Comparison of ENCODE assay signal across 15 cellular contexts in genomic region chr17:34177642-34178041, GRCh38.
DNase-seq lines count a peak whose midpoint lies in the region; ATAC-seq and TF ChIP-seq lines count a peak whose summit lies in the region.
"Had no signal": no experiment of that assay in that cellular context is flagged by ENCODE, and none has a peak within 500 bp of the region (broad histone marks: within the 10 kb centered on the region; RNA-seq: fewer than 3 reads in every experiment).

No MANE protein-coding gene starts in this region.

- intact Hi-C loops in ascending aorta (cut with DNase I) (no loop called here), body of pancreas (cut with DNase I) (no loop called here)

- no peaks in the 10 kb centered on the region for H3K27me3 ChIP-seq in ascending aorta
- H3K27me3 ChIP-seq in iPS-20b (ENCODE audit: insufficient read depth, low read length), result no peaks in the 10 kb centered on the region
- no peaks in the 10 kb centered on the region for H3K27me3 ChIP-seq in body of pancreas

- no peak overlapping the region for H3K27ac Mint-ChIP-seq in stimulated activated naive CD8-positive, alpha-beta T cell treated with anti-CD3 and anti-CD28 coated beads, Interleukin-15, amount 100 ng/mL, for 72 hours
- H3K27ac Mint-ChIP-seq: activated naive CD4-positive, alpha-beta T cell treated with anti-CD3 and anti-CD28 coated beads, Interleukin-2, amount 50 U/mL, for 24 hours had no signal

- H3K9me3 ChIP-seq in ascending aorta, result no peaks in the 10 kb centered on the region
- H3K9me3 ChIP-seq in iPS-20b (ENCODE audit: insufficient read depth, low read depth, low read length), result no peaks in the 10 kb centered on the region; the same call in 1 of the 2 replicates
- peaks cover 0 to under 1% (median 0%) of the 10 kb centered on the region in 3 donors for H3K9me3 ChIP-seq in body of pancreas

- peaks cover 23% of the 10 kb centered on the region for H3K27me3 Mint-ChIP-seq in stimulated activated naive CD8-positive, alpha-beta T cell treated with anti-CD3 and anti-CD28 coated beads, Interleukin-15, amount 100 ng/mL, for 72 hours

- H3K9me3 Mint-ChIP-seq in stimulated activated naive CD8-positive, alpha-beta T cell treated with anti-CD3 and anti-CD28 coated beads, Interleukin-15, amount 100 ng/mL, for 72 hours, result no peaks in the 10 kb centered on the region
- H3K9me3 Mint-ChIP-seq: activated naive CD4-positive, alpha-beta T cell treated with anti-CD3 and anti-CD28 coated beads, Interleukin-2, amount 50 U/mL, for 24 hours; central memory CD8-positive, alpha-beta T cell had no signal

- peak; percentile 14 for DNase-seq in A172 (ENCODE audit: low spot score)
- DNase-seq in EL, result peak; percentile 74
- DNase-seq in ascending aorta (ENCODE audit: low spot score in 2 of 2), result no peak
- DNase-seq in NCI-H187 treated with DMSO at 0.1 percent for 48 hours (lab: John Stamatoyannopoulos, UW), result no peak
- DNase-seq in stimulated activated naive CD8-positive, alpha-beta T cell treated with anti-CD3 and anti-CD28 coated beads, Interleukin-15, amount 100 ng/mL, for 72 hours, result no peak
- DNase-seq in body of pancreas, result no peak
- DNase-seq in activated CD4-positive, CD25-positive, alpha-beta regulatory T cell treated with anti-CD3 and anti-CD28 coated beads, Interleukin-2, amount 50 U/mL, for 72 hours, result no peak
- DNase-seq: NCI-H1105, NCI-H345 had no signal

- H3K36me3 ChIP-seq in ascending aorta (no peaks in the 10 kb centered on the region), iPS-20b (ENCODE audit: insufficient read depth, low read depth, low read length) (no peaks in the 10 kb centered on the region), body of pancreas (replicated peaks in 1 of 2; ENCODE audit: insufficient read depth in 1 of 2, low read depth in 2 of 2) (no peaks in the 10 kb centered on the region)

- no peak for ATAC-seq in stimulated activated naive CD8-positive, alpha-beta T cell treated with anti-CD3 and anti-CD28 coated beads, Interleukin-15, amount 100 ng/mL, for 72 hours
- no peak for ATAC-seq in body of pancreas
- ATAC-seq: HepG2 had no signal

- no peak overlapping the region for H3K4me3 Mint-ChIP-seq in stimulated activated naive CD8-positive, alpha-beta T cell treated with anti-CD3 and anti-CD28 coated beads, Interleukin-15, amount 100 ng/mL, for 72 hours
- H3K4me3 Mint-ChIP-seq: activated naive CD4-positive, alpha-beta T cell treated with anti-CD3 and anti-CD28 coated beads, Interleukin-2, amount 50 U/mL, for 24 hours; central memory CD8-positive, alpha-beta T cell had no signal

- no peaks in the 10 kb centered on the region for H3K4me1 Mint-ChIP-seq in stimulated activated naive CD8-positive, alpha-beta T cell treated with anti-CD3 and anti-CD28 coated beads, Interleukin-15, amount 100 ng/mL, for 72 hours
- H3K4me1 Mint-ChIP-seq: activated naive CD4-positive, alpha-beta T cell treated with anti-CD3 and anti-CD28 coated beads, Interleukin-2, amount 50 U/mL, for 24 hours; central memory CD8-positive, alpha-beta T cell had no signal

- no peak overlapping the region for H3K9ac ChIP-seq in iPS-20b (ENCODE audit: low read depth, low read length)

- WGBS in body of pancreas, 2 donors, result 0 to 2% methylated on average over 1 of the region's 1 CpG

- H3K4me3 ChIP-seq in ascending aorta (no peak overlapping the region), iPS-20b (ENCODE audit: low read length) (peak overlapping the region; percentile 15; the same call in 1 of the 2 replicates), body of pancreas (no peak overlapping the region)

- TF ChIP-seq CTCF in ascending aorta (IDR thresholded peaks at IDR 0.05), result no peak
- TF ChIP-seq CTCF in body of pancreas (IDR thresholded peaks at IDR 0.05), result no peak

- TF ChIP-seq POLR2A in body of pancreas (IDR thresholded peaks at IDR 0.05), result no peak

- H3K27ac ChIP-seq in ascending aorta, result peak overlapping the region; percentile 62 to 71
- no peak overlapping the region for H3K27ac ChIP-seq in iPS-20b (ENCODE audit: low read length)
- no peak overlapping the region for H3K27ac ChIP-seq in body of pancreas
- H3K27ac ChIP-seq: epithelial cell of prostate, VCaP had no signal

- H3K4me1 ChIP-seq in ascending aorta, result peaks cover 0 to 11% of the 10 kb centered on the region in 2 donors
- peaks cover 21% of the 10 kb centered on the region for H3K4me1 ChIP-seq in iPS-20b (ENCODE audit: insufficient read depth, low read length)
- no peaks in the 10 kb centered on the region for H3K4me1 ChIP-seq in body of pancreas

Comparison
In these comparisons a context has a peak if more than half of its experiments do, and no peak if none do; other contexts are left out.
1. DNase-seq: peak in A172 (single experiment) and EL (single experiment); none in ascending aorta (0 of 2), NCI-H187 treated with DMSO at 0.1 percent for 48 hours (single experiment), stimulated activated naive CD8-positive, alpha-beta T cell treated with anti-CD3 and anti-CD28 coated beads, Interleukin-15, amount 100 ng/mL, for 72 hours (0 of 2), body of pancreas (0 of 4) and activated CD4-positive, CD25-positive, alpha-beta regulatory T cell treated with anti-CD3 and anti-CD28 coated beads, Interleukin-2, amount 50 U/mL, for 72 hours (single experiment).
2. H3K27ac ChIP-seq: peak in ascending aorta (2 of 2); none in iPS-20b (single experiment) and body of pancreas (0 of 4).